In genomic region chr10:78319841-78320240, GRCh38 we compare ENCODE assay signal across 22 cellular contexts.
DNase-seq lines count a peak whose midpoint lies in the region; ATAC-seq and TF ChIP-seq lines count a peak whose summit lies in the region.
"Had no signal": no experiment of that assay in that cellular context is flagged by ENCODE, and none has a peak within 500 bp of the region (broad histone marks: within the 10 kb centered on the region; RNA-seq: fewer than 3 reads in every experiment).

No MANE protein-coding gene starts in this region.

- peak; percentile 64 for DNase-seq in cardiac septum (ENCODE audit: low spot score)
- no peak for DNase-seq in Right ventricle myocardium inferior (ENCODE audit: missing footprints)
- DNase-seq in coronary artery (ENCODE audit: low spot score) = peak; percentile 53
- DNase-seq in type B pancreatic cell (ENCODE audit: extremely low spot score, unreplicated experiment) = peak; percentile 48
- DNase-seq in activated effector memory CD4-positive, alpha-beta T cell treated with anti-CD3 and anti-CD28 coated beads, Interleukin-2, amount 50 U/mL, for 16 hours = no peak
- DNase-seq: activated CD4-positive, alpha-beta T cell treated with anti-CD3 and anti-CD28 coated beads, Interleukin-2, amount 50 U/mL, for 1 hour; body of pancreas; effector memory CD8-positive, alpha-beta T cell; GDM1; MM.1S; naive B cell; NCI-H1417 treated with DMSO at 0.1 percent for 48 hours; NCI-H510A; NK-92 treated with Interleukin-12 subunit alpha and Interleukin-12 subunit beta, amount 100 ng/mL, for 24 hours; psoas muscle; tibial artery had no signal

- TF ChIP-seq CTCF in coronary artery (IDR thresholded peaks at IDR 0.05) = no peak
- TF ChIP-seq CTCF in nephron (IDR thresholded peaks at IDR 0.05; ENCODE audit: unreplicated experiment in 3 of 3) = no peak
- TF ChIP-seq CTCF in type B pancreatic cell (conservative IDR thresholded peaks at IDR 0.05) = no peak

- peaks cover 34% of the 10 kb centered on the region for H3K4me1 Mint-ChIP-seq in nephron
- H3K4me1 Mint-ChIP-seq in type B pancreatic cell (ENCODE audit: unreplicated experiment) = peaks cover 15% of the 10 kb centered on the region
- H3K4me1 Mint-ChIP-seq: memory B cell; naive B cell; stimulated activated memory B cell treated with anti-CD40 and anti-IgM and Interleukin-4, amounts not matched to agents 10 μg/mL and 1 μg/mL and 100 μg/mL, for 72 hours had no signal

- no peak for ATAC-seq in Right ventricle myocardium inferior
- ATAC-seq in esophagus mucosa = no peak
- no peak for ATAC-seq in HG03342 (IDR thresholded peaks at IDR 0.05; ENCODE audit: unreplicated experiment)
- ATAC-seq: body of pancreas; psoas muscle; stimulated activated memory B cell treated with anti-CD40 and anti-IgM and Interleukin-4, amounts not matched to agents 10 μg/mL and 1 μg/mL and 100 μg/mL, for 72 hours had no signal

- H3K27ac Mint-ChIP-seq in nephron (peak overlapping the region in 2 of 3 experiments; percentile 19 to 40), type B pancreatic cell (no peak overlapping the region)
- H3K27ac Mint-ChIP-seq: memory B cell; stimulated activated memory B cell treated with anti-CD40 and anti-IgM and Interleukin-4, amounts not matched to agents 10 μg/mL and 1 μg/mL and 100 μg/mL, for 72 hours had no signal

- no peak overlapping the region for H3K4me3 ChIP-seq in coronary artery
- H3K4me3 ChIP-seq: body of pancreas, HAP-1, psoas muscle, tibial artery had no signal

- H3K27me3 Mint-ChIP-seq in nephron (ENCODE audit: low read depth) (peaks cover 4% of the 10 kb centered on the region), type B pancreatic cell (no peaks in the 10 kb centered on the region)
- H3K27me3 Mint-ChIP-seq: stimulated activated memory B cell treated with anti-CD40 and anti-IgM and Interleukin-4, amounts not matched to agents 10 μg/mL and 1 μg/mL and 100 μg/mL, for 72 hours had no signal

- H3K27ac ChIP-seq in coronary artery = no peak overlapping the region
- H3K27ac ChIP-seq: body of pancreas, psoas muscle, tibial artery had no signal

- H3K4me3 Mint-ChIP-seq in nephron (no peak overlapping the region), type B pancreatic cell (no peak overlapping the region)
- H3K4me3 Mint-ChIP-seq: memory B cell; naive B cell; stimulated activated memory B cell treated with anti-CD40 and anti-IgM and Interleukin-4, amounts not matched to agents 10 μg/mL and 1 μg/mL and 100 μg/mL, for 72 hours had no signal

- intact Hi-C loops in cardiac septum (cut with DNase I) = no loop called here
- intact Hi-C loops in Right ventricle myocardium inferior (cut with DNase I) = no loop called here

- no peaks in the 10 kb centered on the region for H3K36me3 Mint-ChIP-seq in nephron (ENCODE audit: low read depth)
- no peaks in the 10 kb centered on the region for H3K36me3 Mint-ChIP-seq in type B pancreatic cell
- H3K36me3 Mint-ChIP-seq: stimulated activated memory B cell treated with anti-CD40 and anti-IgM and Interleukin-4, amounts not matched to agents 10 μg/mL and 1 μg/mL and 100 μg/mL, for 72 hours had no signal

- H3K9me3 Mint-ChIP-seq in nephron = peaks cover 8% of the 10 kb centered on the region
- H3K9me3 Mint-ChIP-seq in type B pancreatic cell = no peaks in the 10 kb centered on the region

Comparison
In these comparisons a context has a peak if more than half of its experiments do, and no peak if none do; other contexts are left out.
1. DNase-seq: peak in cardiac septum (single experiment), coronary artery (single experiment) and type B pancreatic cell (single experiment); none in Right ventricle myocardium inferior (single experiment) and activated effector memory CD4-positive, alpha-beta T cell treated with anti-CD3 and anti-CD28 coated beads, Interleukin-2, amount 50 U/mL, for 16 hours (single experiment).